Comparison of ENCODE assay signal across 8 cellular contexts in genomic region chr14:77375973-77376372, GRCh38. TPM values are rescaled to one million over a fixed set of nuclear protein-coding genes. Genes with fewer than 3 reads are reported as not detected.
DNase-seq lines count a peak whose midpoint lies in the region; ATAC-seq and TF ChIP-seq lines count a peak whose summit lies in the region.

No MANE protein-coding gene starts in this region.

- peaks cover 38% of the 10 kb centered on the region for H3K4me1 Mint-ChIP-seq in HFFc6 (ENCODE audit: low read depth)

- no peak for TF ChIP-seq POLR2A in breast epithelium (IDR thresholded peaks at IDR 0.05)

- H3K4me3 ChIP-seq in AG04450 (ENCODE audit: low read depth, low read length) (peak overlapping the region; percentile 86), breast epithelium (peak overlapping the region; percentile 69 to 88 (median 83)), muscle layer of duodenum (ENCODE audit: low read depth in 1 of 2, low read length in 2 of 2) (peak overlapping the region; percentile 92 to 98)

- H3K27ac ChIP-seq in AG04450 (ENCODE audit: low read depth, low read length), result no peak overlapping the region
- H3K27ac ChIP-seq in breast epithelium, result peak overlapping the region; percentile 75 to 91
- H3K27ac ChIP-seq in muscle layer of duodenum (ENCODE audit: low read length), result peak overlapping the region; percentile 27

- no peaks in the 10 kb centered on the region for H3K27me3 Mint-ChIP-seq in HFFc6 (ENCODE audit: insufficient read depth)

- H3K36me3 ChIP-seq in breast epithelium (no peaks in the 10 kb centered on the region), muscle layer of duodenum (ENCODE audit: control insufficient read depth in 1 of 2, insufficient read depth in 2 of 2, low read length in 2 of 2) (peaks cover 0 to 3% of the 10 kb centered on the region in 2 donors)

- DNase-seq in AG04450 (ENCODE audit: low read depth, low spot score), result no peak
- no peak for DNase-seq in HFFc6
- DNase-seq in breast epithelium (ENCODE audit: low spot score in 2 of 2), result no peak
- no peak for DNase-seq in retina
- DNase-seq in NCI-H128 (lab: John Stamatoyannopoulos, UW; ENCODE audit: unreplicated experiment), result no peak

- H3K4me3 Mint-ChIP-seq in HFFc6, result peak overlapping the region; percentile 90

- peak overlapping the region; percentile 65 for H3K27ac Mint-ChIP-seq in HFFc6

- H3K4me1 ChIP-seq in breast epithelium (no peaks in the 10 kb centered on the region), muscle layer of duodenum (ENCODE audit: control insufficient read depth in 1 of 2, insufficient read depth in 2 of 2, low read length in 2 of 2) (peaks cover 7 to 14% of the 10 kb centered on the region in 2 donors)

- intact Hi-C loops in breast epithelium (cut with DNase I; ENCODE audit: low total_unique reads), result no loop called here

- H3K9me3 ChIP-seq in AG04450 (ENCODE audit: control insufficient read depth, insufficient read depth, low read length) (no peaks in the 10 kb centered on the region), breast epithelium (no peaks in the 10 kb centered on the region), muscle layer of duodenum (ENCODE audit: control insufficient read depth in 1 of 2, low read length in 2 of 2) (no peaks in the 10 kb centered on the region)

- H3K27me3 ChIP-seq in AG04450 (ENCODE audit: control insufficient read depth, insufficient read depth, low read length) (no peaks in the 10 kb centered on the region), breast epithelium (no peaks in the 10 kb centered on the region), muscle layer of duodenum (ENCODE audit: low read depth, low read length) (no peaks in the 10 kb centered on the region)

- TF ChIP-seq CTCF in AG04450 (IDR thresholded peaks at IDR 0.05; ENCODE audit: low read depth, low read length), result no peak
- no peak for TF ChIP-seq CTCF in HFFc6 (IDR thresholded peaks at IDR 0.05)
- no peak for TF ChIP-seq CTCF in breast epithelium (IDR thresholded peaks at IDR 0.05)

- CTCF ChIA-PET in AG04450 (lab: Charles Lee), result interaction anchor here (2.2 kb wide), 1 partner anchor 55 kb away, joined by 12 read pairs; the partner anchor contains the start of genes GSTZ1 and POMT2

- POLR2A ChIA-PET in AG04450 (lab: Yijun Ruan, JAX), result no interaction called here

- no peaks in the 10 kb centered on the region for H3K9me3 Mint-ChIP-seq in HFFc6

- 0 out of 2 replicates have a peak, but pooled peaks cover 10% of the 10 kb centered on the region for H3K36me3 Mint-ChIP-seq in HFFc6 (ENCODE audit: low read depth)

- ATAC-seq in GM21786 (IDR thresholded peaks at IDR 0.05; ENCODE audit: unreplicated experiment) (no peak), GM19395 (IDR thresholded peaks at IDR 0.05; ENCODE audit: unreplicated experiment) (no peak)

RNA-seq across cellular contexts. Expression of gene TMED8, which starts 0.9 kb away (rescaled TPM):
- polyA plus RNA-seq in AG04450 (2011; rRNA removed), result 4.5 and 5.7 TPM in 2 replicates
- polyA minus RNA-seq in AG04450 (2011; rRNA and poly(A)+ RNA removed), result 5.5 and 6.0 TPM in 2 replicates
- 1 to 10 TPM; 5.7 to 7.0 (median 6.6) TPM for total RNA-seq in HFFc6 (2021; fragmentation: NEBNext Ultra II Directional; extraction: Animal tissue kit (Norgen Biotek cat#: 25700))
- 10 to 100 TPM in 2 of 3 donors, 1 to 10 TPM in 1; 9.4 to 16.0 (median 14.4) TPM for total RNA-seq in breast epithelium

RNA-seq across cellular contexts. Expression of gene SAMD15, which starts 1.2 kb away (rescaled TPM):
- 0.66 and 0.72 TPM in 2 replicates for polyA plus RNA-seq in AG04450 (2011; rRNA removed)
- polyA minus RNA-seq in AG04450 (2011; rRNA and poly(A)+ RNA removed), result 0.28 and 1.00 TPM in 2 replicates
- 1 to 10 TPM in 5 of 6 experiments, under 1 TPM in 1; 0.83 to 1.7 (median 1.3) TPM for total RNA-seq in HFFc6 (2021; fragmentation: NEBNext Ultra II Directional; extraction: Animal tissue kit (Norgen Biotek cat#: 25700))
- total RNA-seq in breast epithelium, result 1 to 10 TPM in 2 of 3 donors, under 1 TPM in 1; 0.32 to 4.2 (median 2.0) TPM

RNA-seq across cellular contexts. Expression of gene NOXRED1, which starts 47.4 kb away (rescaled TPM):
- 0.10 and 0.16 TPM in 2 replicates for polyA plus RNA-seq in AG04450 (2011; rRNA removed)
- polyA minus RNA-seq in AG04450 (2011; rRNA and poly(A)+ RNA removed), result 0.23 and 0.35 TPM in 2 replicates
- under 1 TPM in 3 of 6 experiments, not detected in 3; 0.09 to 0.33 (median 0.25) TPM for total RNA-seq in HFFc6 (2021; fragmentation: NEBNext Ultra II Directional; extraction: Animal tissue kit (Norgen Biotek cat#: 25700))
- 1 to 10 TPM in 1 of 3 donors, under 1 TPM in 1, not detected in 1; 0.48 to 1.3 TPM for total RNA-seq in breast epithelium

RNA-seq across cellular contexts. Expression of gene GSTZ1, which starts 55.1 kb away (rescaled TPM):
- polyA plus RNA-seq in AG04450 (2011; rRNA removed), result 12.4 and 16.8 TPM in 2 replicates
- 11.0 and 15.8 TPM in 2 replicates for polyA minus RNA-seq in AG04450 (2011; rRNA and poly(A)+ RNA removed)
- 10 to 100 TPM in 5 of 6 experiments, 1 to 10 TPM in 1; 9.3 to 15.0 (median 10.3) TPM for total RNA-seq in HFFc6 (2021; fragmentation: NEBNext Ultra II Directional; extraction: Animal tissue kit (Norgen Biotek cat#: 25700))
- 10 to 100 TPM; 24.3 to 42.2 (median 32.6) TPM for total RNA-seq in breast epithelium

RNA-seq across cellular contexts. Expression of gene POMT2, which starts 55.3 kb away (rescaled TPM):
- 11.0 and 17.2 TPM in 2 replicates for polyA plus RNA-seq in AG04450 (2011; rRNA removed)
- polyA minus RNA-seq in AG04450 (2011; rRNA and poly(A)+ RNA removed), result 24.1 and 31.8 TPM in 2 replicates
- total RNA-seq in HFFc6 (2021; fragmentation: NEBNext Ultra II Directional; extraction: Animal tissue kit (Norgen Biotek cat#: 25700)), result 10 to 100 TPM; 21.7 to 39.0 (median 27.5) TPM
- 10 to 100 TPM; 16.8 to 30.3 (median 25.2) TPM for total RNA-seq in breast epithelium
